Comparison of ENCODE assay signal across 18 cellular contexts in the genomic region with DNA sequence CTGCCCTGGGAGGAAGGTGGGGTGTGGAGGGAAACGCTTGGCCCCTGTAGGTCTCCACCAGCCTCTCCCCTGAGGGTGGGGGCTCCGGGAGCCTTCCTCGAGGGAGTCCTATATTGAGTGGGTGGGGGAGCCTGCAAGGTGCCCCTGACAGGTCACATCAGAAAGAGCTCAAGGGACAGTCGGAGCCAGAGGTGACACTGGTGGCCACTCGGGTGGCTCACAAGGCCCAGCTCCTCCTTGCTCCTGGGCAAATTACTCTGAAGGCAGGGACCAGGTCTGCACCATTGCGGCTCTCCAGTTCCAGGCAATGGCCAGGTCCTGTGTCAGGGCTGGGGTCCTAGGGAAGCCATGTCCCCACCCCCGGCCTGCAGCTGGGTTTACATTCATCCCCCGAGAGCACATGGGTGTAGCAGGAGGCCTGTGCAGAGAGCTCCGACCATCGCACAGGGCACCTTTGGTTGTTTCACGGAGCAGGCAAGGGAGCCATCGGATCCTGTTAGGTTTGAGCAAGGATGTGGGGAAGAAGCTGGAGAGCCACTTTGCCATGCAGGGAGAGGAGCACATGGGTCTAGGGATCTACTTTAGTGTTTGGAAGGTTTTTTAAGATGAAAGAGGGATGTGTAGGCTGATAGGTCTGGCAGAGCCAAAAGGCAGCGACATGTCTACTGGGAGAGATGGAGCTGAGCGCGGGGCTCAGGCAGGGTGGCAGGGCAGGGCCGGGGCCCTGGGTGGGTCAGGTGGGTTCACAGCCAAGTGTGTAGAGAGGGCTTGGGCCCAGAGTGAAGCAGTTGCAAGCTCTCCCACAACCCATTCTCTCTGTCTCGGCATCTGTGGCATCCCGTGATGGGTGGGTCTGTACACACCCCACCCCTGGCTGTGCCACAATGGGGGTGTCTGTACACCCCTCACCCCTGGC. TPM values are rescaled to one million over a fixed set of nuclear protein-coding genes. Genes with fewer than 3 reads are reported as not detected.
A peak's percentile ranks its signal among the peaks of the same experiment; 100 is the strongest.
DNase-seq lines count a peak whose midpoint lies in the region; ATAC-seq, FAIRE-seq and TF ChIP-seq lines count a peak whose summit lies in the region.
"Had no signal": no experiment of that assay in that cellular context is flagged by ENCODE, and none has a peak within 500 bp of the region (broad histone marks: within the 10 kb centered on the region; RNA-seq: fewer than 3 reads in every experiment).

No MANE protein-coding gene starts in this region.

- H3K4me2 ChIP-seq in K562 (ENCODE audit: insufficient read depth, low read length): no peak overlapping the region
- H3K4me2 ChIP-seq: BLaER1 had no signal

- H3K4me3 Mint-ChIP-seq in neural crest cell (peak overlapping the region; percentile 60), glutamatergic neuron (ENCODE audit: unreplicated experiment) (no peak overlapping the region)
- H3K4me3 Mint-ChIP-seq: effector memory CD8-positive, alpha-beta T cell had no signal

- TF ChIP-seq CTCF in C4-2B (conservative IDR thresholded peaks at IDR 0.05): no peak
- no peak for TF ChIP-seq CTCF in K562 (IDR thresholded peaks at IDR 0.05 in 2 of 3, conservative IDR thresholded peaks at IDR 0.05 in 1 of 3; ENCODE audit: insufficient read depth in 2 of 3, low read depth in 1 of 3, low read length in 3 of 3)
- TF ChIP-seq CTCF in neural crest cell (conservative IDR thresholded peaks at IDR 0.05): no peak
- TF ChIP-seq CTCF in GM10266 (IDR thresholded peaks at IDR 0.05; ENCODE audit: control insufficient read depth, insufficient read depth, low read depth, missing control alignments): no peak
- TF ChIP-seq CTCF in glutamatergic neuron (IDR thresholded peaks at IDR 0.05; ENCODE audit: partially characterized antibody, unreplicated experiment): no peak

- intact Hi-C loops in K562 (cut with micrococcal nuclease): no loop called here

- DNase-seq in K562 (ENCODE audit: extremely low read depth in 1 of 4, low spot score in 3 of 4) (no peak), neural crest cell (ENCODE audit: low read depth, low spot score) (no peak), GM10266 (ENCODE audit: extremely low spot score) (no peak), activated gamma-delta T cell (lab: John Stamatoyannopoulos, UW) (no peak), glutamatergic neuron (no peak)
- no peak for DNase-seq in effector memory CD4-positive, alpha-beta T cell
- DNase-seq: activated naive CD4-positive, alpha-beta T cell; DND-41; effector memory CD8-positive, alpha-beta T cell; foreskin melanocyte; NCI-H1694 treated with DMSO at 0.1 percent for 48 hours had no signal

- H3K36me3 ChIP-seq in HUES64 (ENCODE audit: insufficient read depth, low read length): peaks cover 38% of the 10 kb centered on the region
- H3K36me3 ChIP-seq in K562 (ENCODE audit: control insufficient read depth, insufficient read depth, low read length): no peaks in the 10 kb centered on the region
- no peaks in the 10 kb centered on the region for H3K36me3 ChIP-seq in effector memory CD4-positive, alpha-beta T cell (ENCODE audit: control insufficient read depth, insufficient read depth, low read length)
- H3K36me3 ChIP-seq: BLaER1, ovary had no signal

- H3K9me3 ChIP-seq in HUES64 (ENCODE audit: insufficient read depth, low read depth, low read length): no peaks in the 10 kb centered on the region
- no peaks in the 10 kb centered on the region for H3K9me3 ChIP-seq in K562 (replicated peaks; ENCODE audit: control insufficient read depth, insufficient read depth, low read depth, low read length)
- no peaks in the 10 kb centered on the region for H3K9me3 ChIP-seq in effector memory CD4-positive, alpha-beta T cell (ENCODE audit: control insufficient read depth, low read length)
- H3K9me3 ChIP-seq: BLaER1, ovary had no signal

- H3K9me3 Mint-ChIP-seq in neural crest cell (no peaks in the 10 kb centered on the region), glutamatergic neuron (ENCODE audit: unreplicated experiment) (peaks cover 2% of the 10 kb centered on the region)
- H3K9me3 Mint-ChIP-seq: effector memory CD8-positive, alpha-beta T cell had no signal

- no peaks in the 10 kb centered on the region for H3K79me2 ChIP-seq in K562 (ENCODE audit: control insufficient read depth, insufficient read depth, low read length)

- no peaks in the 10 kb centered on the region for H4K20me1 ChIP-seq in K562 (replicated peaks; ENCODE audit: control insufficient read depth, insufficient read depth, low read length)
- H4K20me1 ChIP-seq: BLaER1 had no signal

- CTCF ChIA-PET in K562 (lab: Yijun Ruan, JAX; ENCODE audit: low intra/inter-chr PET ratio): no interaction called here

- H3K27ac Mint-ChIP-seq in neural crest cell (ENCODE audit: unreplicated experiment) (peak overlapping the region; percentile 86), glutamatergic neuron (ENCODE audit: unreplicated experiment) (no peak overlapping the region)
- H3K27ac Mint-ChIP-seq: effector memory CD8-positive, alpha-beta T cell had no signal

- TF ChIP-seq EP300 in K562 (IDR thresholded peaks at IDR 0.05; ENCODE audit: low read length): no peak

- ATAC-seq in K562: no peak
- ATAC-seq: effector memory CD8-positive, alpha-beta T cell had no signal

- no TSS peak for BruUV-seq in K562 (replicated peaks; lab: Mats Ljungman, UMichigan)

- TF ChIP-seq RAD21 in K562 (CRISPR knock-in tag; conservative IDR thresholded peaks at IDR 0.05 in 1 of 2, IDR thresholded peaks at IDR 0.05 in 1 of 2): no peak

- H3K36me3 Mint-ChIP-seq in neural crest cell (ENCODE audit: low read depth): peaks cover 14% of the 10 kb centered on the region
- H3K36me3 Mint-ChIP-seq in glutamatergic neuron (ENCODE audit: unreplicated experiment): no peaks in the 10 kb centered on the region

- H3K27me3 ChIP-seq in HUES64 (ENCODE audit: insufficient read depth, low read length) (no peaks in the 10 kb centered on the region), K562 (ENCODE audit: control insufficient read depth in 2 of 2, insufficient read depth in 2 of 2, low read length in 2 of 2) (peaks cover 0 to 11% of the 10 kb centered on the region in 2 experiments; a peak in 3 of 5 replicates)
- H3K27me3 ChIP-seq in effector memory CD4-positive, alpha-beta T cell (replicated peaks; ENCODE audit: control insufficient read depth, insufficient read depth, low read length, poor library complexity, severe bottlenecking): no peaks in the 10 kb centered on the region
- H3K27me3 ChIP-seq: BLaER1, ovary had no signal

- in situ Hi-C loops in K562 (cut with MboI): loop anchor here (25.0 kb wide), 2 partner anchors 818 to 1018 kb away; partner anchors contain the start of gene CPT1A

- H3K4me3 ChIP-seq in HUES64 (ENCODE audit: low read length) (no peak overlapping the region), K562 (no peak overlapping the region)
- no peak overlapping the region for H3K4me3 ChIP-seq in effector memory CD4-positive, alpha-beta T cell (ENCODE audit: insufficient read depth, low read depth, low read length, poor library complexity, severe bottlenecking)
- H3K4me3 ChIP-seq: BLaER1, ovary had no signal

- H3K4me1 ChIP-seq in HUES64 (ENCODE audit: insufficient read depth, low read length) (peaks cover 15% of the 10 kb centered on the region), K562 (replicated peaks in 1 of 2; ENCODE audit: control insufficient read depth in 2 of 2, insufficient read depth in 2 of 2, low read length in 2 of 2) (peaks cover 0 to 22% of the 10 kb centered on the region in 2 experiments; a peak in 2 of 5 replicates)
- H3K4me1 ChIP-seq in effector memory CD4-positive, alpha-beta T cell (ENCODE audit: control insufficient read depth, insufficient read depth, low read length, poor library complexity, severe bottlenecking): no peaks in the 10 kb centered on the region

- H3K4me1 Mint-ChIP-seq in neural crest cell (peaks cover 54% of the 10 kb centered on the region), glutamatergic neuron (ENCODE audit: low read depth, unreplicated experiment) (peaks cover 2% of the 10 kb centered on the region)

- H2AFZ ChIP-seq in K562 (ENCODE audit: low read depth, low read length): no peak overlapping the region

- WGBS in HUES64: 89% methylated on average over 18 of the region's 18 CpGs
- 41% methylated on average over 17 of the region's 18 CpGs for WGBS in K562 (ENCODE audit: insufficient coverage, low coverage, missing lambda C conversion rate)

- H3K27me3 Mint-ChIP-seq in neural crest cell (ENCODE audit: low read depth): peaks cover 18% of the 10 kb centered on the region
- peaks cover 9% of the 10 kb centered on the region for H3K27me3 Mint-ChIP-seq in glutamatergic neuron (ENCODE audit: unreplicated experiment)
- H3K27me3 Mint-ChIP-seq: effector memory CD8-positive, alpha-beta T cell had no signal

- TF ChIP-seq POLR2A in K562 (conservative IDR thresholded peaks at IDR 0.05): no peak

- FAIRE-seq in K562 (lab: Jason Lieb, UNC): no peak

- POLR2A ChIA-PET in K562 (lab: Yijun Ruan, JAX): interaction anchor here (1.2 to 1.3 kb wide), 2 partner anchors 10 to 15 kb away, joined by 3 to 6 read pairs; no protein-coding TSS in a partner anchor

- H3K27ac ChIP-seq in C4-2B (peak overlapping the region; percentile 83), HUES64 (ENCODE audit: low read depth, low read length) (peak overlapping the region; percentile 41; the same call in 1 of the 2 replicates), K562 (ENCODE audit: extremely low read depth, low read depth, low read length) (no peak overlapping the region)
- H3K27ac ChIP-seq in effector memory CD4-positive, alpha-beta T cell (ENCODE audit: insufficient read depth, low read length, poor library complexity, severe bottlenecking): no peak overlapping the region
- H3K27ac ChIP-seq: BLaER1, ovary had no signal

- no peaks in the 10 kb centered on the region for H3K9me1 ChIP-seq in K562 (ENCODE audit: control insufficient read depth, insufficient read depth, low read length)

- no peak overlapping the region for H3K9ac ChIP-seq in HUES64 (ENCODE audit: low read depth, low read length)
- no peak overlapping the region for H3K9ac ChIP-seq in K562 (ENCODE audit: insufficient read depth in 1 of 2, low read depth in 2 of 2, low read length in 2 of 2)
- H3K9ac ChIP-seq: BLaER1 had no signal

RNA-seq across cellular contexts. Expression of gene CCND1, which starts 14.8 kb away (rescaled TPM):
- 94.0 TPM for polyA plus RNA-seq in HUES64 (2013, experiment 1 of 2)
- 118 TPM for polyA plus RNA-seq in HUES64 (2013, experiment 2 of 2)
- 9.3 and 33.6 TPM in 2 replicates for total RNA-seq in K562 (2011; cell fraction: chromatin; rRNA removed; ENCODE audit: low replicate concordance)
- 22.5 and 33.2 TPM in 2 replicates for total RNA-seq in K562 (2011; cell fraction: nucleolus; rRNA removed)
- 11.1 and 13.8 TPM in 2 replicates for total RNA-seq in K562 (2011; cell fraction: nucleoplasm; rRNA removed)
- total RNA-seq in K562 (2014; rRNA removed) (7.7 and 11.4 TPM in 2 replicates), K562 (2014; rRNA removed; fragmentation: Illumina TruSeq; extraction: Trizol) (3.1 TPM in 2 replicates), K562 (2015; rRNA removed; fragmentation: Illumina TruSeq; extraction: Trizol) (2.2 and 3.8 TPM in 2 replicates), K562 (2021) (18.9 and 23.3 TPM in 2 replicates), neural crest cell (344 and 350 TPM in 2 replicates), glutamatergic neuron (ENCODE audit: unreplicated experiment) (36.1 TPM)
- polyA plus RNA-seq in K562 (2011; rRNA removed) (16.7 and 19.7 TPM in 2 replicates), K562 (2014; fragmentation: Illumina TruSeq; extraction: Trizol) (3.0 and 6.5 TPM in 2 replicates), K562 (2014; fragmentation: Nextera tagmentation; extraction: Ambion mirVana) (under 1 TPM; 0.04 to 0.13 TPM), K562 (2014; rRNA removed) (6.4 and 7.5 TPM in 2 replicates)
- polyA plus RNA-seq in K562 (2011; cell fraction: cytosol; rRNA removed): 16.2 and 30.6 TPM in 2 replicates
- polyA plus RNA-seq in K562 (2011; cell fraction: nucleus; rRNA removed): 20.4 and 50.8 TPM in 2 replicates
- 6.0 and 6.3 TPM in 2 replicates for polyA plus RNA-seq in K562 (2012)
- polyA minus RNA-seq in K562 (2011; rRNA and poly(A)+ RNA removed): 10.3 and 15.0 TPM in 2 replicates
- polyA minus RNA-seq in K562 (2011; cell fraction: cytosol; rRNA and poly(A)+ RNA removed): 29.4 and 35.4 TPM in 2 replicates
- 44.4 and 45.2 TPM in 2 replicates for polyA minus RNA-seq in K562 (2011; cell fraction: nucleus; rRNA and poly(A)+ RNA removed)

RNA-seq across cellular contexts. Expression of gene LTO1, which starts 19.4 kb away (rescaled TPM):
- polyA plus RNA-seq in HUES64 (2013, experiment 1 of 2): 10.7 TPM
- 13.1 TPM for polyA plus RNA-seq in HUES64 (2013, experiment 2 of 2)
- total RNA-seq in K562 (2011; cell fraction: chromatin; rRNA removed; ENCODE audit: low replicate concordance): 57.3 and 78.3 TPM in 2 replicates
- 45.9 and 51.0 TPM in 2 replicates for total RNA-seq in K562 (2011; cell fraction: nucleolus; rRNA removed)
- 63.6 and 86.3 TPM in 2 replicates for total RNA-seq in K562 (2011; cell fraction: nucleoplasm; rRNA removed)
- total RNA-seq in K562 (2014; rRNA removed) (26.0 and 27.9 TPM in 2 replicates), K562 (2014; rRNA removed; fragmentation: Illumina TruSeq; extraction: Trizol) (14.3 and 16.3 TPM in 2 replicates), K562 (2015; rRNA removed; fragmentation: Illumina TruSeq; extraction: Trizol) (18.6 and 19.1 TPM in 2 replicates), K562 (2021) (18.7 and 21.4 TPM in 2 replicates), neural crest cell (24.7 and 26.6 TPM in 2 replicates), glutamatergic neuron (ENCODE audit: unreplicated experiment) (38.1 TPM)
- polyA plus RNA-seq in K562 (2011; rRNA removed) (15.9 and 19.9 TPM in 2 replicates), K562 (2014; fragmentation: Illumina TruSeq; extraction: Trizol) (18.9 and 20.3 TPM in 2 replicates), K562 (2014; fragmentation: Nextera tagmentation; extraction: Ambion mirVana) (1 to 10 TPM; 2.6 to 3.7 TPM), K562 (2014; rRNA removed) (36.8 and 43.4 TPM in 2 replicates)
- polyA plus RNA-seq in K562 (2011; cell fraction: cytosol; rRNA removed): 22.3 and 22.4 TPM in 2 replicates
- 29.3 and 45.4 TPM in 2 replicates for polyA plus RNA-seq in K562 (2011; cell fraction: nucleus; rRNA removed)
- polyA plus RNA-seq in K562 (2012): 15.8 and 17.4 TPM in 2 replicates
- 13.3 and 22.2 TPM in 2 replicates for polyA minus RNA-seq in K562 (2011; rRNA and poly(A)+ RNA removed)
- polyA minus RNA-seq in K562 (2011; cell fraction: cytosol; rRNA and poly(A)+ RNA removed): 7.5 and 7.6 TPM in 2 replicates
- 17.8 and 18.2 TPM in 2 replicates for polyA minus RNA-seq in K562 (2011; cell fraction: nucleus; rRNA and poly(A)+ RNA removed)

RNA-seq across cellular contexts. Expression of gene FGF19, which starts 48.1 kb away (rescaled TPM):
- 11.6 TPM for polyA plus RNA-seq in HUES64 (2013, experiment 1 of 2)
- 12.9 TPM for polyA plus RNA-seq in HUES64 (2013, experiment 2 of 2)
- total RNA-seq in K562 (2011; cell fraction: chromatin; rRNA removed; ENCODE audit: low replicate concordance): not detected in 2 replicates
- total RNA-seq in K562 (2011; cell fraction: nucleolus; rRNA removed): not detected in 2 replicates
- not detected in 2 replicates for total RNA-seq in K562 (2011; cell fraction: nucleoplasm; rRNA removed)
- not detected in 2 replicates for total RNA-seq in K562 (2014; rRNA removed)
- total RNA-seq in K562 (2014; rRNA removed; fragmentation: Illumina TruSeq; extraction: Trizol): not detected in 2 replicates
- not detected in 2 replicates for total RNA-seq in K562 (2015; rRNA removed; fragmentation: Illumina TruSeq; extraction: Trizol)
- 0.07 and 0.11 TPM in 2 replicates for total RNA-seq in K562 (2021)
- not detected in 2 replicates for polyA plus RNA-seq in K562 (2011; rRNA removed)
- polyA plus RNA-seq in K562 (2011; cell fraction: cytosol; rRNA removed): not detected in 2 replicates
- polyA plus RNA-seq in K562 (2011; cell fraction: nucleus; rRNA removed): not detected in 2 replicates
- not detected in 2 replicates for polyA plus RNA-seq in K562 (2012)
- polyA plus RNA-seq in K562 (2014; fragmentation: Illumina TruSeq; extraction: Trizol): not detected in 2 replicates
- not detected for polyA plus RNA-seq in K562 (2014; fragmentation: Nextera tagmentation; extraction: Ambion mirVana)
- polyA plus RNA-seq in K562 (2014; rRNA removed): not detected in 2 replicates
- not detected in 2 replicates for polyA minus RNA-seq in K562 (2011; rRNA and poly(A)+ RNA removed)
- not detected in 2 replicates for polyA minus RNA-seq in K562 (2011; cell fraction: cytosol; rRNA and poly(A)+ RNA removed)
- polyA minus RNA-seq in K562 (2011; cell fraction: nucleus; rRNA and poly(A)+ RNA removed): not detected in 2 replicates
- 0.21 and 0.34 TPM in 2 replicates for total RNA-seq in neural crest cell
- 5.1 TPM for total RNA-seq in glutamatergic neuron (ENCODE audit: unreplicated experiment)
- total RNA-seq: activated CD8-positive, alpha-beta memory T cell treated with anti-CD3 and anti-CD28 coated beads for 36 hours; bronchial epithelial cell; subcutaneous adipose tissue had no signal
- polyA plus RNA-seq: ovary had no signal

Comparison
In these comparisons a context has a peak if more than half of its experiments do, and no peak if none do; other contexts are left out.
1. H3K27ac ChIP-seq: peak in C4-2B (single experiment) and HUES64 (single experiment); none in K562 (single experiment) and effector memory CD4-positive, alpha-beta T cell (single experiment).